Comparison of ENCODE assay signal across 18 cellular contexts in the genomic region with DNA sequence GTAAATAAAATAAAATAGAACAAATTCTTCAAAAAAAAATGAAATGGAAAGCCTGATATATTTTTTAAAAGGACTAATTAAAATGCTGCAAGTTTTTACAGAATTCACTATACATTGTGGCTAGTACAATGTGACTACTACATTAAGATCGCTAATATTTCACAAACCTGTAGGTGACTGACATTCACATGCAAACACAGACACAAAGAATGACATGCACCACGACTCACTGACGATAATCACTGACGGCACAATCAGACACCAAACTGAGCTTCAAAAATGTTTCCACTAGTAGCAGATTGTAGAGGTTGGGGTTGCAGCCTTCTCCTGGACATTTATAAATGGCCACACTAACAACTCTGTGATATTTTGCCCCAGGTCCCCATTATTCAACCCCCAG.
DNase-seq lines count a peak whose midpoint lies in the region; ATAC-seq and TF ChIP-seq lines count a peak whose summit lies in the region.
"Had no signal": no experiment of that assay in that cellular context is flagged by ENCODE, and none has a peak within 500 bp of the region (broad histone marks: within the 10 kb centered on the region; RNA-seq: fewer than 3 reads in every experiment).

No MANE protein-coding gene starts in this region.

- no peak overlapping the region for H3K4me3 ChIP-seq in neural progenitor cell
- H3K4me3 ChIP-seq: A549, GM23248, HAP-1 had no signal

- intact Hi-C loops in activated T-helper 1 cell treated with anti-CD3 and anti-CD28 coated beads, Interleukin-12 subunit alpha, Interleukin-12 subunit beta, Interleukin-2, Interleukin-4 antibody, amounts not matched to agents 30 ng/mL and 10 ng/mL and 1 ng/mL, durations not matched to agents 14 hours and 24 hours and 36 hours (cut with micrococcal nuclease) = loop anchor here (1.0 kb wide), 1 partner anchor 9 kb away; no protein-coding TSS in a partner anchor

- no peaks in the 10 kb centered on the region for H3K79me2 ChIP-seq in neural progenitor cell (ENCODE audit: low read depth)

- DNase-seq in activated T-cell treated with anti-CD3 and anti-CD28 coated beads, Interleukin-2, amount 50 U/mL, for 72 hours = no peak
- no peak for DNase-seq in activated T-cell treated with anti-CD3 and anti-CD28 coated beads, Interleukin-2, amount 50 U/mL, for 1 hour
- DNase-seq in activated T-helper 1 cell treated with anti-CD3 and anti-CD28 coated beads, Interleukin-12 subunit alpha, Interleukin-12 subunit beta, Interleukin-2, Interleukin-4 antibody, amounts not matched to agents 30 ng/mL and 10 ng/mL and 1 ng/mL, durations not matched to agents 14 hours and 24 hours and 36 hours (ENCODE audit: low spot score) = no peak
- DNase-seq in activated naive CD8-positive, alpha-beta T cell treated with anti-CD3 and anti-CD28 coated beads, Interleukin-2, amount 50 U/mL, for 24 hours = no peak
- DNase-seq in neural progenitor cell (ENCODE audit: low spot score) (no peak), GF-D8 (lab: John Stamatoyannopoulos, UW) (no peak), NCI-H1694 treated with DMSO at 0.1 percent for 48 hours (lab: John Stamatoyannopoulos, UW) (no peak)
- DNase-seq: AML-193; CD4-positive, alpha-beta T cell; DMS79; GDM1; GM23248 had no signal

- no peaks in the 10 kb centered on the region for H3K36me3 ChIP-seq in neural progenitor cell
- H3K36me3 ChIP-seq: HAP-1 had no signal

- H3K4me2 ChIP-seq in neural progenitor cell = no peak overlapping the region
- H3K4me2 ChIP-seq: A549 had no signal

- no peak overlapping the region for H3K27ac ChIP-seq in neural progenitor cell
- H3K27ac ChIP-seq: 22Rv1, A549, C4-2B, GM23248, HL-60 had no signal

- peaks cover 5% of the 10 kb centered on the region for H3K27me3 Mint-ChIP-seq in activated T-cell treated with anti-CD3 and anti-CD28 coated beads, Interleukin-2, amount 50 U/mL, for 72 hours (ENCODE audit: low read depth)
- no peaks in the 10 kb centered on the region for H3K27me3 Mint-ChIP-seq in activated T-helper 1 cell treated with anti-CD3 and anti-CD28 coated beads, Interleukin-12 subunit alpha, Interleukin-12 subunit beta, Interleukin-2, Interleukin-4 antibody, amounts not matched to agents 30 ng/mL and 10 ng/mL and 1 ng/mL, durations not matched to agents 14 hours and 24 hours and 36 hours (ENCODE audit: insufficient read depth)
- no peaks in the 10 kb centered on the region for H3K27me3 Mint-ChIP-seq in activated naive CD8-positive, alpha-beta T cell treated with anti-CD3 and anti-CD28 coated beads, Interleukin-2, amount 50 U/mL, for 24 hours
- no peaks in the 10 kb centered on the region for H3K27me3 Mint-ChIP-seq in neural progenitor cell (ENCODE audit: insufficient read depth, low read depth)
- H3K27me3 Mint-ChIP-seq: CD4-positive, alpha-beta T cell had no signal

- no peak overlapping the region for H3K9ac ChIP-seq in neural progenitor cell
- H3K9ac ChIP-seq: GM23248 had no signal

- TF ChIP-seq CTCF in neural progenitor cell (IDR thresholded peaks at IDR 0.05) = no peak

- H3K9me3 ChIP-seq in neural progenitor cell (ENCODE audit: low read depth) = no peaks in the 10 kb centered on the region
- H3K9me3 ChIP-seq: A549, HAP-1 had no signal

- peaks cover 2 to 3% of the 10 kb centered on the region in 2 donors for H3K9me3 Mint-ChIP-seq in activated T-cell treated with anti-CD3 and anti-CD28 coated beads, Interleukin-2, amount 50 U/mL, for 72 hours
- no peaks in the 10 kb centered on the region for H3K9me3 Mint-ChIP-seq in activated T-helper 1 cell treated with anti-CD3 and anti-CD28 coated beads, Interleukin-12 subunit alpha, Interleukin-12 subunit beta, Interleukin-2, Interleukin-4 antibody, amounts not matched to agents 30 ng/mL and 10 ng/mL and 1 ng/mL, durations not matched to agents 14 hours and 24 hours and 36 hours
- no peaks in the 10 kb centered on the region for H3K9me3 Mint-ChIP-seq in activated naive CD8-positive, alpha-beta T cell treated with anti-CD3 and anti-CD28 coated beads, Interleukin-2, amount 50 U/mL, for 24 hours
- no peaks in the 10 kb centered on the region for H3K9me3 Mint-ChIP-seq in neural progenitor cell
- H3K9me3 Mint-ChIP-seq: CD4-positive, alpha-beta T cell had no signal

- no peaks in the 10 kb centered on the region for H3K27me3 ChIP-seq in neural progenitor cell

- no peaks in the 10 kb centered on the region for H3K36me3 Mint-ChIP-seq in activated T-cell treated with anti-CD3 and anti-CD28 coated beads, Interleukin-2, amount 50 U/mL, for 72 hours (ENCODE audit: insufficient read depth in 2 of 2)
- H3K36me3 Mint-ChIP-seq in activated T-helper 1 cell treated with anti-CD3 and anti-CD28 coated beads, Interleukin-12 subunit alpha, Interleukin-12 subunit beta, Interleukin-2, Interleukin-4 antibody, amounts not matched to agents 30 ng/mL and 10 ng/mL and 1 ng/mL, durations not matched to agents 14 hours and 24 hours and 36 hours (ENCODE audit: low read depth) = no peaks in the 10 kb centered on the region
- H3K36me3 Mint-ChIP-seq in activated naive CD8-positive, alpha-beta T cell treated with anti-CD3 and anti-CD28 coated beads, Interleukin-2, amount 50 U/mL, for 24 hours (ENCODE audit: low read depth) = no peaks in the 10 kb centered on the region
- peaks cover 15% of the 10 kb centered on the region for H3K36me3 Mint-ChIP-seq in neural progenitor cell

- H3K4me3 Mint-ChIP-seq in activated T-cell treated with anti-CD3 and anti-CD28 coated beads, Interleukin-2, amount 50 U/mL, for 72 hours = no peak overlapping the region
- no peak overlapping the region for H3K4me3 Mint-ChIP-seq in activated T-helper 1 cell treated with anti-CD3 and anti-CD28 coated beads, Interleukin-12 subunit alpha, Interleukin-12 subunit beta, Interleukin-2, Interleukin-4 antibody, amounts not matched to agents 30 ng/mL and 10 ng/mL and 1 ng/mL, durations not matched to agents 14 hours and 24 hours and 36 hours
- H3K4me3 Mint-ChIP-seq in activated naive CD8-positive, alpha-beta T cell treated with anti-CD3 and anti-CD28 coated beads, Interleukin-2, amount 50 U/mL, for 24 hours = no peak overlapping the region
- no peak overlapping the region for H3K4me3 Mint-ChIP-seq in neural progenitor cell
- H3K4me3 Mint-ChIP-seq: CD4-positive, alpha-beta T cell had no signal

- no peaks in the 10 kb centered on the region for H4K20me1 ChIP-seq in neural progenitor cell (ENCODE audit: low read depth)

- peak overlapping the region; percentile 43 for H3K27ac Mint-ChIP-seq in activated T-cell treated with anti-CD3 and anti-CD28 coated beads, Interleukin-2, amount 50 U/mL, for 72 hours
- peak overlapping the region; percentile 69 for H3K27ac Mint-ChIP-seq in activated T-helper 1 cell treated with anti-CD3 and anti-CD28 coated beads, Interleukin-12 subunit alpha, Interleukin-12 subunit beta, Interleukin-2, Interleukin-4 antibody, amounts not matched to agents 30 ng/mL and 10 ng/mL and 1 ng/mL, durations not matched to agents 14 hours and 24 hours and 36 hours
- no peak overlapping the region for H3K27ac Mint-ChIP-seq in activated naive CD8-positive, alpha-beta T cell treated with anti-CD3 and anti-CD28 coated beads, Interleukin-2, amount 50 U/mL, for 24 hours
- H3K27ac Mint-ChIP-seq in neural progenitor cell = peak overlapping the region; percentile 0
- H3K27ac Mint-ChIP-seq: CD4-positive, alpha-beta T cell had no signal

- H2AFZ ChIP-seq in neural progenitor cell (replicated peaks) = no peak overlapping the region
- H2AFZ ChIP-seq: GM23248 had no signal

- no peak for ATAC-seq in activated T-cell treated with anti-CD3 and anti-CD28 coated beads, Interleukin-2, amount 50 U/mL, for 72 hours (replicated peaks in 1 of 2)
- peak; percentile 51 for ATAC-seq in activated naive CD8-positive, alpha-beta T cell treated with anti-CD3 and anti-CD28 coated beads, Interleukin-2, amount 50 U/mL, for 24 hours
- no peak for ATAC-seq in GM21367 (IDR thresholded peaks at IDR 0.05; ENCODE audit: unreplicated experiment)
- ATAC-seq: A549 had no signal

- no peaks in the 10 kb centered on the region for H3F3A ChIP-seq in neural progenitor cell (ENCODE audit: low read depth)

- H3K4me1 ChIP-seq in neural progenitor cell = no peaks in the 10 kb centered on the region
- H3K4me1 ChIP-seq: A549 had no signal

- H3K4me1 Mint-ChIP-seq in activated T-cell treated with anti-CD3 and anti-CD28 coated beads, Interleukin-2, amount 50 U/mL, for 72 hours (ENCODE audit: low read depth) = peaks cover 27% of the 10 kb centered on the region
- H3K4me1 Mint-ChIP-seq in activated T-helper 1 cell treated with anti-CD3 and anti-CD28 coated beads, Interleukin-12 subunit alpha, Interleukin-12 subunit beta, Interleukin-2, Interleukin-4 antibody, amounts not matched to agents 30 ng/mL and 10 ng/mL and 1 ng/mL, durations not matched to agents 14 hours and 24 hours and 36 hours (ENCODE audit: low read depth) = no peaks in the 10 kb centered on the region
- peaks cover 12% of the 10 kb centered on the region for H3K4me1 Mint-ChIP-seq in activated naive CD8-positive, alpha-beta T cell treated with anti-CD3 and anti-CD28 coated beads, Interleukin-2, amount 50 U/mL, for 24 hours
- H3K4me1 Mint-ChIP-seq in neural progenitor cell = peaks cover 11% of the 10 kb centered on the region
